Comparison of ENCODE assay signal across 19 cellular contexts in genomic region chrX:55648434-55648833, GRCh38.
DNase-seq lines count a peak whose midpoint lies in the region; ATAC-seq and TF ChIP-seq lines count a peak whose summit lies in the region.
"Had no signal": no experiment of that assay in that cellular context is flagged by ENCODE, and none has a peak within 500 bp of the region (broad histone marks: within the 10 kb centered on the region; RNA-seq: fewer than 3 reads in every experiment).

No MANE protein-coding gene starts in this region.

- H3K4me1 ChIP-seq in OCI-LY3 (ENCODE audit: low read length) = peaks cover 56% of the 10 kb centered on the region
- H3K4me1 ChIP-seq: BE2C, Peyer's patch, tibial nerve had no signal

- no peaks in the 10 kb centered on the region for H4K20me1 ChIP-seq in OCI-LY3 (ENCODE audit: insufficient read depth, low read length)

- H3K4me3 ChIP-seq in OCI-LY3 (ENCODE audit: low read length) = no peak overlapping the region
- H3K4me3 ChIP-seq: lung, Peyer's patch, tibial nerve had no signal

- H3K9ac ChIP-seq in OCI-LY3 (ENCODE audit: low read length) = peak overlapping the region; percentile 52; the same call in 1 of the 2 replicates

- H3K9me3 ChIP-seq in OCI-LY3 (ENCODE audit: insufficient read depth, low read length) = no peaks in the 10 kb centered on the region
- H3K9me3 ChIP-seq: BE2C, Peyer's patch, tibial nerve had no signal

- H3K27me3 ChIP-seq in OCI-LY3 (ENCODE audit: low read depth, low read length) = no peaks in the 10 kb centered on the region
- H3K27me3 ChIP-seq: BE2C, Peyer's patch, tibial nerve had no signal

- DNase-seq in SIG-M5 (lab: John Stamatoyannopoulos, UW) = no peak
- no peak for DNase-seq in NCI-H748 (lab: John Stamatoyannopoulos, UW; ENCODE audit: unreplicated experiment)
- no peak for DNase-seq in HK-2 (ENCODE audit: unreplicated experiment)
- DNase-seq in NCI-H187 treated with DMSO at 0.1 percent for 48 hours (lab: John Stamatoyannopoulos, UW) = no peak
- DNase-seq: activated CD4-positive, alpha-beta T cell treated with anti-CD3 and anti-CD28 coated beads, Interleukin-2, amount 50 U/mL, for 48 hours; activated T-cell treated with anti-CD3 and anti-CD28 coated beads, Interleukin-2, amount 50 U/mL, for 48 hours; BE2C; glutamatergic neuron; MV-4-11; naive thymus-derived CD8-positive, alpha-beta T cell; NCI-H526 treated with DMSO at 0.1 percent for 48 hours; small intestine had no signal

- peak; percentile 80 for ATAC-seq in GM18867 (IDR thresholded peaks at IDR 0.05; ENCODE audit: unreplicated experiment)
- ATAC-seq in GM21423 (IDR thresholded peaks at IDR 0.05; ENCODE audit: unreplicated experiment) = peak; percentile 65
- peak; percentile 31 for ATAC-seq in HG02884 (IDR thresholded peaks at IDR 0.05; ENCODE audit: unreplicated experiment)
- ATAC-seq: naive thymus-derived CD8-positive, alpha-beta T cell had no signal

- H3K36me3 ChIP-seq in OCI-LY3 (replicated peaks; ENCODE audit: low read depth, low read length) = no peaks in the 10 kb centered on the region
- H3K36me3 ChIP-seq: BE2C, Peyer's patch, tibial nerve had no signal

- H3K27ac ChIP-seq in OCI-LY3 (ENCODE audit: low read length) = peak overlapping the region; percentile 88
- H3K27ac ChIP-seq: tibial nerve had no signal

- H2AFZ ChIP-seq in OCI-LY3 (ENCODE audit: low read depth, low read length) = peak overlapping the region; percentile 79; the same call in 1 of the 2 replicates

- no peaks in the 10 kb centered on the region for H3K79me2 ChIP-seq in OCI-LY3 (ENCODE audit: low read length)

- peak overlapping the region; percentile 65; the same call in 1 of the 2 replicates for H3K4me2 ChIP-seq in OCI-LY3 (ENCODE audit: low read length)

- no peak for TF ChIP-seq CTCF in OCI-LY3 (IDR thresholded peaks at IDR 0.05; ENCODE audit: low read depth, low read length)
